In the genomic region with DNA sequence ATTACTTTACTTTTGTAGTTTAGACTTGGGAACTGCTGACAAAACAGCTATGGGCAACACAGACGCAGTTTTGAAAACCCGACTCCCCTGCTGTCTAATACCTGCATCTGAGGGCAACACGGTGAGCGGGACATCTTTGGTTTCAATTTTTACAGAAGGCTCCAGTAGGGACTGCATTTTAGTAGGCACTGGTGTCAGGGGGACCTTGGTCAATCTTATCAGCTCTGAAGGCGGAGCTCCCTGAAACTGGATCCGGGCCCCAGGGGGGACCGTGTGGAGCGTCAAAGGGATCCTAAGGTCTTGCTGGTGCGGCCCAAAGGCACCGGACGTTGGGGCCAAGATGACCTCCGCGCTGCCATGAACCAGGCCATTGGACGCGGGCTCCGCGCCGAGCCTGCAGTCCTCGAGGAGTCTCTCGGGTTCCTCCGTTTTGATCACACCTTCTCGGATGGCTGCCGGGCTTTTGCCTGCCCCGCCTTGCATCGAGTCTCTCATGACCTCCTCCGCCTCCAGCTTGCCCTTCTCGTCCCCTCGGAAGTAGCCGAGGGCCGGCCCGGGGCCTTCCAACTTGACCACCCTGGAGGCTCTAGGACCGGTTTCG, we compare ENCODE assay signal across 1 cellular context.
TF ChIP-seq lines count a peak whose summit lies in the region.

No MANE protein-coding gene starts in this region.

TF ChIP-seq in endothelial cell of umbilical vein, 7 proteins besides CTCF, POLR2A, EP300 and RAD21:
- TF ChIP-seq JUN (IDR thresholded peaks at IDR 0.05; ENCODE audit: borderline replicate concordance, insufficient read depth, insufficient read length, low read depth): no peak
- TF ChIP-seq GATA2 (IDR thresholded peaks at IDR 0.05; ENCODE audit: insufficient read depth, insufficient read length, low read depth, low read length): no peak
- no peak for TF ChIP-seq MYC (IDR thresholded peaks at IDR 0.05; ENCODE audit: low read depth, low read length)
- TF ChIP-seq, protein P1, sequence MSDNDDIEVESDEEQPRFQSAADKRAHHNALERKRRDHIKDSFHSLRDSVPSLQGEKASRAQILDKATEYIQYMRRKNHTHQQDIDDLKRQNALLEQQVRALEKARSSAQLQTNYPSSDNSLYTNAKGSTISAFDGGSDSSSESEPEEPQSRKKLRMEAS (IDR thresholded peaks at IDR 0.05; ENCODE audit: insufficient read depth, insufficient read length): no peak
- no peak for TF ChIP-seq POLR2AphosphoS5 (IDR thresholded peaks at IDR 0.05; ENCODE audit: insufficient read depth, low read depth, low read length)
- no peak for TF ChIP-seq FOS (IDR thresholded peaks at IDR 0.05; ENCODE audit: borderline replicate concordance, insufficient read depth, low read length)
- no peak for TF ChIP-seq EZH2 (IDR thresholded peaks at IDR 0.05; ENCODE audit: borderline replicate concordance, low read depth, low read length, severe bottlenecking)
